In genomic region chr16:24504467-24505345, GRCh38 we compare ENCODE assay signal across 8 cellular contexts. TPM values are rescaled to one million over a fixed set of nuclear protein-coding genes. Genes with fewer than 3 reads are reported as not detected.
DNase-seq lines count a peak whose midpoint lies in the region; ATAC-seq and TF ChIP-seq lines count a peak whose summit lies in the region.

No MANE protein-coding gene starts in this region.

- no peaks in the 10 kb centered on the region for H3K9me3 Mint-ChIP-seq in activated CD4-positive, alpha-beta T cell treated with anti-CD3 and anti-CD28 coated beads, Interleukin-2, amount 10 ng/mL, durations not matched to agents 24 days and 14 days

- 43 to 45% methylated on average over 18 of the region's 18 CpGs for WGBS in lung, 2 donors

- TF ChIP-seq CTCF in coronary artery (IDR thresholded peaks at IDR 0.05) (peak; percentile 42), lung (IDR thresholded peaks at IDR 0.05; ENCODE audit: control extremely low read depth, extremely low read depth) (peak; percentile 74)

- no peak overlapping the region for H3K4me3 ChIP-seq in HAP-1
- no peak overlapping the region for H3K4me3 ChIP-seq in coronary artery
- H3K4me3 ChIP-seq in lung: no peak overlapping the region

- intact Hi-C loops in activated CD4-positive, alpha-beta T cell treated with anti-CD3 and anti-CD28 coated beads, Interleukin-2, amount 10 ng/mL, durations not matched to agents 24 days and 14 days (cut with micrococcal nuclease): loop anchor here (1.0 to 10.0 kb wide), 3 partner anchors 210 to 700 kb away; no protein-coding TSS in a partner anchor

- H3K27me3 ChIP-seq in HAP-1 (ENCODE audit: low read depth): no peaks in the 10 kb centered on the region; the same call in 1 of the 2 replicates
- H3K27me3 ChIP-seq in lung (ENCODE audit: control insufficient read depth, insufficient read depth): no peaks in the 10 kb centered on the region

- H3K4me1 Mint-ChIP-seq in activated CD4-positive, alpha-beta T cell treated with anti-CD3 and anti-CD28 coated beads, Interleukin-2, amount 10 ng/mL, durations not matched to agents 24 days and 14 days: peaks cover 2% of the 10 kb centered on the region

- H3K36me3 ChIP-seq in HAP-1 (replicated peaks): no peaks in the 10 kb centered on the region
- no peaks in the 10 kb centered on the region for H3K36me3 ChIP-seq in lung (ENCODE audit: control insufficient read depth in 2 of 2, insufficient read depth in 2 of 2, low read length in 2 of 2)

- no peaks in the 10 kb centered on the region for H3K36me3 Mint-ChIP-seq in activated CD4-positive, alpha-beta T cell treated with anti-CD3 and anti-CD28 coated beads, Interleukin-2, amount 10 ng/mL, durations not matched to agents 24 days and 14 days (ENCODE audit: low read depth)

- H3K4me3 Mint-ChIP-seq in activated CD4-positive, alpha-beta T cell treated with anti-CD3 and anti-CD28 coated beads, Interleukin-2, amount 10 ng/mL, durations not matched to agents 24 days and 14 days: no peak overlapping the region

- no peak overlapping the region for H3K27ac ChIP-seq in coronary artery
- H3K27ac ChIP-seq in lung (ENCODE audit: low read depth in 1 of 2, low read length in 1 of 2): no peak overlapping the region

- no peak overlapping the region for H3K27ac Mint-ChIP-seq in activated CD4-positive, alpha-beta T cell treated with anti-CD3 and anti-CD28 coated beads, Interleukin-2, amount 10 ng/mL, durations not matched to agents 24 days and 14 days

- H3K4me1 ChIP-seq in HAP-1 (no peaks in the 10 kb centered on the region; the same call in 1 of the 2 replicates), lung (ENCODE audit: control insufficient read depth in 2 of 2, insufficient read depth in 2 of 2, low read length in 2 of 2) (no peaks in the 10 kb centered on the region)

- peak; percentile 54 for DNase-seq in Caki2 (ENCODE audit: low read depth)
- DNase-seq in HAP-1 (ENCODE audit: low spot score in 2 of 2): peak; percentile 69 to 76
- DNase-seq in NCI-H2227 treated with DMSO at 0.1 percent for 48 hours (lab: John Stamatoyannopoulos, UW): peak; percentile 70
- peak; percentile 87 for DNase-seq in activated CD4-positive, alpha-beta T cell treated with anti-CD3 and anti-CD28 coated beads, Interleukin-2, amount 10 ng/mL, durations not matched to agents 24 days and 14 days
- no peak for DNase-seq in coronary artery (ENCODE audit: low spot score)
- peak; percentile 50 for DNase-seq in lung (ENCODE audit: low spot score)
- peak; percentile 19 to 20 for DNase-seq in stimulated activated CD8-positive, alpha-beta memory T cell treated with anti-CD3 and anti-CD28 coated beads, Interleukin-15, amount 100 ng/mL, for 48 hours (ENCODE audit: low read depth in 2 of 2)

- in situ Hi-C loops in Caki2 (cut with HindIII; ENCODE audit: low pct_unique_long_range_greater_than_20kb, low sequenced_read_pairs) (no loop called here), HAP-1 (cut with MboI; ENCODE audit: low sequenced_read_pairs) (loop anchor here (10.0 kb wide), 1 partner anchor 700 kb away; no protein-coding TSS in a partner anchor)

- H3K9me3 ChIP-seq in HAP-1: no peaks in the 10 kb centered on the region
- H3K9me3 ChIP-seq in lung (ENCODE audit: control insufficient read depth in 2 of 2, insufficient read depth in 1 of 2, low read length in 1 of 2): no peaks in the 10 kb centered on the region

- peaks cover 14% of the 10 kb centered on the region for H3K27me3 Mint-ChIP-seq in activated CD4-positive, alpha-beta T cell treated with anti-CD3 and anti-CD28 coated beads, Interleukin-2, amount 10 ng/mL, durations not matched to agents 24 days and 14 days

- ATAC-seq in lung (ENCODE audit: insufficient read depth, low FRiP score): peak; percentile 69
- no peak for ATAC-seq in GM19035 (IDR thresholded peaks at IDR 0.05; ENCODE audit: unreplicated experiment)

RNA-seq across cellular contexts. Expression of gene RBBP6, which starts 34.7 kb away (rescaled TPM):
- 14.6 and 15.7 TPM in 2 replicates for total RNA-seq in Caki2 (2014; rRNA removed; shearing (Covaris generic); ENCODE audit: low replicate concordance)
- total RNA-seq in activated CD4-positive, alpha-beta T cell treated with anti-CD3 and anti-CD28 coated beads, Interleukin-2, amount 10 ng/mL, durations not matched to agents 24 days and 14 days: 65.7 and 73.8 TPM in 2 replicates
- 10 to 100 TPM; 43.6 to 93.3 TPM for total RNA-seq in lung
- 10 to 100 TPM; 25.1 to 30.3 TPM for polyA plus RNA-seq in lung
